In the genomic region with DNA sequence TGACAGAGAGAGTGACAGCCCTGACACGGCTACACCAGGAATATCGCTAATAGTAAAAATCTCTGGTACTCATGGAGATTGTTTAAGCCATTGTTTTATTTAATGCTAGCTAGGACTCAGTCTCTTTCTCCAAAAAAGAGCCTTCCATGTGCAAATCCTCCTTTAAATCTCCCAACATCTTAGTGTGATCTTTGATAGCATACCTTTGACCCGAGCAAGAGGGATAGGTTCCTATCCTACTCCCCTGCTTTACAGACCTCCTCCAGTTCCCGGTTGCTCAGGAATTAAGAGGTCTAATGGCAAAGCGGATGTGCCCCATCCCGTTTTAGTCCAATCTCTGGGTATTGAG, we compare ENCODE assay signal across 8 cellular contexts. TPM values are rescaled to one million over a fixed set of nuclear protein-coding genes. Genes with fewer than 3 reads are reported as not detected.
DNase-seq lines count a peak whose midpoint lies in the region; FAIRE-seq and TF ChIP-seq lines count a peak whose summit lies in the region.
"Had no signal": no experiment of that assay in that cellular context is flagged by ENCODE, and none has a peak within 500 bp of the region (broad histone marks: within the 10 kb centered on the region; RNA-seq: fewer than 3 reads in every experiment).

No MANE protein-coding gene starts in this region.

- peaks cover 7% of the 10 kb centered on the region for H3K36me3 Mint-ChIP-seq in activated naive CD8-positive, alpha-beta T cell treated with anti-CD3 and anti-CD28 coated beads for 36 hours

- H3K36me3 ChIP-seq in keratinocyte (ENCODE audit: control insufficient read depth in 2 of 2, extremely low read depth in 1 of 2, insufficient read depth in 2 of 2, low read length in 2 of 2) (no peaks in the 10 kb centered on the region), smooth muscle cell (ENCODE audit: low read depth) (no peaks in the 10 kb centered on the region)

- H3K9me3 Mint-ChIP-seq in activated naive CD8-positive, alpha-beta T cell treated with anti-CD3 and anti-CD28 coated beads for 36 hours, result no peaks in the 10 kb centered on the region
- H3K9me3 Mint-ChIP-seq: activated naive CD4-positive, alpha-beta T cell treated with anti-CD3 and anti-CD28 coated beads, Interleukin-2, amount 50 U/mL, for 24 hours had no signal

- H3K9ac ChIP-seq in keratinocyte (ENCODE audit: control insufficient read depth, extremely low read depth, insufficient read depth, low read length), result no peak overlapping the region
- no peak overlapping the region for H3K9ac ChIP-seq in smooth muscle cell (ENCODE audit: low read depth)

- WGBS in smooth muscle cell (ENCODE audit: low lambda C conversion rate), result 30% methylated on average over 6 of the region's 6 CpGs

- peak overlapping the region; percentile 51 for H3K4me3 Mint-ChIP-seq in activated naive CD8-positive, alpha-beta T cell treated with anti-CD3 and anti-CD28 coated beads for 36 hours
- H3K4me3 Mint-ChIP-seq: activated naive CD4-positive, alpha-beta T cell treated with anti-CD3 and anti-CD28 coated beads, Interleukin-2, amount 50 U/mL, for 24 hours had no signal

- H3K27me3 Mint-ChIP-seq in activated naive CD8-positive, alpha-beta T cell treated with anti-CD3 and anti-CD28 coated beads for 36 hours, result peaks cover 44% of the 10 kb centered on the region

- H3K9me3 ChIP-seq in keratinocyte (ENCODE audit: control insufficient read depth, low read depth, low read length), result no peaks in the 10 kb centered on the region
- no peaks in the 10 kb centered on the region for H3K9me3 ChIP-seq in smooth muscle cell (replicated peaks; ENCODE audit: low read depth)

- H3K27me3 ChIP-seq in HL-60 (ENCODE audit: insufficient read depth, poor library complexity, severe bottlenecking), result no peaks in the 10 kb centered on the region
- H3K27me3 ChIP-seq in keratinocyte (ENCODE audit: control insufficient read depth, extremely low read depth, insufficient read depth, low read length), result peaks cover 38% of the 10 kb centered on the region
- peaks cover 72% of the 10 kb centered on the region for H3K27me3 ChIP-seq in smooth muscle cell (ENCODE audit: low read depth)

- H3K9me1 ChIP-seq in keratinocyte (ENCODE audit: control insufficient read depth, extremely low read depth, insufficient read depth, low read length), result no peaks in the 10 kb centered on the region

- H3F3A ChIP-seq in smooth muscle cell (ENCODE audit: low read depth), result no peaks in the 10 kb centered on the region

- no peak overlapping the region for H3K27ac Mint-ChIP-seq in activated naive CD8-positive, alpha-beta T cell treated with anti-CD3 and anti-CD28 coated beads for 36 hours
- H3K27ac Mint-ChIP-seq: activated naive CD4-positive, alpha-beta T cell treated with anti-CD3 and anti-CD28 coated beads, Interleukin-2, amount 50 U/mL, for 24 hours had no signal

- FAIRE-seq in keratinocyte (lab: Jason Lieb, UNC), result no peak

- H3K4me1 ChIP-seq in keratinocyte (ENCODE audit: control insufficient read depth, extremely low read depth, insufficient read depth, low read length), result no peaks in the 10 kb centered on the region
- H3K4me1 ChIP-seq in smooth muscle cell (ENCODE audit: low read depth), result peaks cover 17% of the 10 kb centered on the region

- TF ChIP-seq CTCF in HL-60 (IDR thresholded peaks at IDR 0.05; ENCODE audit: insufficient read depth, low read length), result no peak
- no peak for TF ChIP-seq CTCF in keratinocyte (optimal IDR thresholded peaks at IDR 0.05 in 1 of 3, IDR thresholded peaks at IDR 0.05 in 1 of 3, conservative IDR thresholded peaks at IDR 0.05 in 1 of 3; ENCODE audit: extremely low read depth in 1 of 3, insufficient read depth in 2 of 3, low read length in 3 of 3)
- TF ChIP-seq CTCF in smooth muscle cell (IDR thresholded peaks at IDR 0.05; ENCODE audit: borderline replicate concordance, insufficient read depth, poor library complexity, severe bottlenecking), result no peak

- H3K4me2 ChIP-seq in keratinocyte (ENCODE audit: control insufficient read depth, extremely low read depth, insufficient read depth, low read depth, low read length) (peak overlapping the region; percentile 41), smooth muscle cell (peak overlapping the region; percentile 89)

- dilution Hi-C loops in keratinocyte (cut with MboI; ENCODE audit: extremely low pct_ligation_motif_present, low sequenced_read_pairs), result no loop called here

- H3K79me2 ChIP-seq in keratinocyte (ENCODE audit: control insufficient read depth, insufficient read depth, low read length) (no peaks in the 10 kb centered on the region), smooth muscle cell (ENCODE audit: low read depth) (no peaks in the 10 kb centered on the region)

- H3K27ac ChIP-seq in HL-60 (replicated peaks) (no peak overlapping the region; the same call in 1 of the 2 replicates), keratinocyte (ENCODE audit: control insufficient read depth, insufficient read depth, low read length) (no peak overlapping the region), smooth muscle cell (ENCODE audit: low read depth) (no peak overlapping the region)

- DNase-seq in HL-60 (ENCODE audit: low read depth in 1 of 2, low spot score in 1 of 2), result no peak
- no peak for DNase-seq in activated naive CD8-positive, alpha-beta T cell treated with anti-CD3 and anti-CD28 coated beads for 36 hours
- DNase-seq in keratinocyte (ENCODE audit: low read depth, low spot score), result no peak
- DNase-seq in smooth muscle cell (lab: John Stamatoyannopoulos, UW; ENCODE audit: unreplicated experiment), result no peak
- DNase-seq in NCI-H2029 treated with DMSO at 0.1 percent for 48 hours (lab: John Stamatoyannopoulos, UW), result no peak
- no peak for DNase-seq in C1 segment of cervical spinal cord (lab: John Stamatoyannopoulos, UW)
- DNase-seq in activated CD8-positive, alpha-beta memory T cell treated with anti-CD3 and anti-CD28 coated beads, Interleukin-2, amount 50 U/mL, for 48 hours, result no peak

- H4K20me1 ChIP-seq in keratinocyte (ENCODE audit: control insufficient read depth, extremely low read depth, insufficient read depth, low read length) (no peaks in the 10 kb centered on the region), smooth muscle cell (ENCODE audit: low read depth) (no peaks in the 10 kb centered on the region)

- H3K4me3 ChIP-seq in HL-60 (replicated peaks; ENCODE audit: insufficient read depth, low read length) (peak overlapping the region; percentile 66), keratinocyte (ENCODE audit: control insufficient read depth in 2 of 3, extremely low read depth in 1 of 3, insufficient read depth in 2 of 3, low read depth in 1 of 3, low read length in 3 of 3) (peak overlapping the region in 1 of 3 experiments; percentile 27), smooth muscle cell (peak overlapping the region; percentile 65)

- H3K4me1 Mint-ChIP-seq in activated naive CD8-positive, alpha-beta T cell treated with anti-CD3 and anti-CD28 coated beads for 36 hours, result peaks cover 6% of the 10 kb centered on the region

- H2AFZ ChIP-seq in keratinocyte (ENCODE audit: control insufficient read depth, low read length) (no peak overlapping the region), smooth muscle cell (ENCODE audit: low read depth) (peak overlapping the region; percentile 41)

RNA-seq across cellular contexts. Expression of a gene that starts 0.7 kb away (rescaled TPM):
- total RNA-seq in activated naive CD8-positive, alpha-beta T cell treated with anti-CD3 and anti-CD28 coated beads for 36 hours, result under 1 TPM; 0.52 to 0.80 TPM
- 0.07 to 0.21 TPM (median 0.10 TPM) in 3 replicates for polyA plus RNA-seq in keratinocyte
- 0.92 TPM for polyA plus RNA-seq in keratinocyte (2011; ENCODE audit: low read depth)
- 0.18 and 0.38 TPM in 2 replicates for polyA plus RNA-seq in keratinocyte (2011; cell fraction: cytosol; rRNA removed)
- polyA plus RNA-seq in keratinocyte (2011; cell fraction: nucleus; rRNA removed), result 0.60 and 0.61 TPM in 2 replicates
- 0.21 and 0.30 TPM in 2 replicates for polyA plus RNA-seq in keratinocyte (2012; ENCODE audit: low replicate concordance)
- 0.16 to 0.26 TPM in 2 of 3 replicates, not detected in the other for polyA minus RNA-seq in keratinocyte
- not detected for polyA minus RNA-seq in keratinocyte (2011; cell fraction: cytosol; rRNA and poly(A)+ RNA removed)
- 0.31 and 0.32 TPM in 2 replicates for polyA minus RNA-seq in keratinocyte (2011; cell fraction: nucleus; rRNA and poly(A)+ RNA removed)
- 0.27 and 0.72 TPM in 2 replicates for total RNA-seq in smooth muscle cell
- 0.79 and 2.8 TPM in 2 replicates for polyA plus RNA-seq in smooth muscle cell
